Comparison of ENCODE assay signal across 13 cellular contexts in genomic region chr10:128373071-128373749, GRCh38.
DNase-seq lines count a peak whose midpoint lies in the region; ATAC-seq and TF ChIP-seq lines count a peak whose summit lies in the region.
"Had no signal": no experiment of that assay in that cellular context is flagged by ENCODE, and none has a peak within 500 bp of the region (broad histone marks: within the 10 kb centered on the region; RNA-seq: fewer than 3 reads in every experiment).

No MANE protein-coding gene starts in this region.

- TF ChIP-seq POLR2A in right lobe of liver (IDR thresholded peaks at IDR 0.05): no peak

- H3K4me3 ChIP-seq in right lobe of liver: no peak overlapping the region

- TF ChIP-seq CTCF in right lobe of liver (IDR thresholded peaks at IDR 0.05): no peak

- DNase-seq in NAMALWA (ENCODE audit: low spot score): peak; percentile 24
- no peak for DNase-seq in right lobe of liver
- DNase-seq in MV-4-11 (lab: John Stamatoyannopoulos, UW): no peak
- no peak for DNase-seq in CD1c-positive myeloid dendritic cell (ENCODE audit: extremely low spot score)
- no peak for DNase-seq in cerebellar cortex (ENCODE audit: low spot score)
- DNase-seq: activated CD4-positive, alpha-beta T cell treated with anti-CD3 and anti-CD28 coated beads for 4 hours; amygdala; Calu3; IMR-90; NCI-H2171 had no signal

- 64% methylated on average over 9 of the region's 9 CpGs for WGBS in right lobe of liver (ENCODE audit: insufficient coverage, low coverage, low lambda C conversion rate, missing lambda C conversion rate)

- H3K9me3 ChIP-seq in right lobe of liver: no peaks in the 10 kb centered on the region

- H3K36me3 ChIP-seq in right lobe of liver: no peaks in the 10 kb centered on the region

- intact Hi-C loops in right lobe of liver (cut with DNase I): no loop called here

- ATAC-seq in GM18867 (IDR thresholded peaks at IDR 0.05; ENCODE audit: unreplicated experiment) (peak; percentile 99), GM21360 (IDR thresholded peaks at IDR 0.05; ENCODE audit: unreplicated experiment) (peak; percentile 95), HG03025 (IDR thresholded peaks at IDR 0.05; ENCODE audit: low FRiP score, unreplicated experiment) (peak; percentile 87), right lobe of liver (no peak)

- H3K27ac ChIP-seq in right lobe of liver: no peak overlapping the region

- H3K4me1 ChIP-seq in right lobe of liver: peaks cover 0 to 12% (median 0%) of the 10 kb centered on the region in 4 donors

- H3K27me3 ChIP-seq in right lobe of liver: no peaks in the 10 kb centered on the region

Comparison
In these comparisons a context has a peak if more than half of its experiments do, and no peak if none do; other contexts are left out.
1. ATAC-seq: peak in GM18867 (single experiment), GM21360 (single experiment) and HG03025 (single experiment); none in right lobe of liver (0 of 4).